In genomic region chr17:77834170-77835115, GRCh38 we compare ENCODE assay signal across 1 cellular context.
TF ChIP-seq lines count a peak whose summit lies in the region.

No MANE protein-coding gene starts in this region.

TF ChIP-seq in WTC11, 78 proteins besides CTCF, POLR2A, EP300 and RAD21 (continued from another document):
- TF ChIP-seq ATF6 (CRISPR knock-in tag; IDR thresholded peaks at IDR 0.05), result no peak
- TF ChIP-seq ZNF317 (CRISPR knock-in tag; IDR thresholded peaks at IDR 0.05; ENCODE audit: borderline replicate concordance, low read depth), result no peak
- no peak for TF ChIP-seq FOXP4 (CRISPR knock-in tag; IDR thresholded peaks at IDR 0.05)
- TF ChIP-seq JAZF1 (CRISPR knock-in tag; IDR thresholded peaks at IDR 0.05), result no peak
- TF ChIP-seq JUN (CRISPR knock-in tag; IDR thresholded peaks at IDR 0.05), result no peak
- no peak for TF ChIP-seq FOXP1 (CRISPR knock-in tag; IDR thresholded peaks at IDR 0.05; ENCODE audit: borderline replicate concordance)
- TF ChIP-seq MXD4 (CRISPR knock-in tag; IDR thresholded peaks at IDR 0.05; ENCODE audit: borderline replicate concordance), result no peak
